ENCODE assay signal across 9 cellular contexts in genomic region chr6:52155791-52156576, GRCh38. TPM values are rescaled to one million over a fixed set of nuclear protein-coding genes. Genes with fewer than 3 reads are reported as not detected.
DNase-seq lines count a peak whose midpoint lies in the region; ATAC-seq, FAIRE-seq and TF ChIP-seq lines count a peak whose summit lies in the region.
"Had no signal": no experiment of that assay in that cellular context is flagged by ENCODE, and none has a peak within 500 bp of the region (broad histone marks: within the 10 kb centered on the region; RNA-seq: fewer than 3 reads in every experiment).

No MANE protein-coding gene starts in this region.

- peaks cover 0 to 7% of the 10 kb centered on the region in 2 experiments; a peak in 2 of 4 replicates for H3K9me3 ChIP-seq in H1 (ENCODE audit: insufficient read depth in 2 of 2, low read depth in 1 of 2, low read length in 1 of 2)
- no peaks in the 10 kb centered on the region for H3K9me3 ChIP-seq in GM23248 (ENCODE audit: low read depth)
- H3K9me3 ChIP-seq in thyroid gland, result no peaks in the 10 kb centered on the region

- 56% methylated on average over 7 of the region's 7 CpGs; no CpG with 5 or more reads in 1 of the 2 experiments for WGBS in H1 (ENCODE audit: extremely low coverage in 1 of 2, insufficient coverage in 1 of 2, insufficient read length in 1 of 2, insufficient replicate concordance in 2 of 2, low coverage in 1 of 2, low lambda C conversion rate in 2 of 2, missing lambda C conversion rate in 1 of 2), 2 experiments
- 47 to 51% methylated on average over 7 of the region's 7 CpGs for WGBS in GM23248 (ENCODE audit: low coverage in 1 of 2, low lambda C conversion rate in 2 of 2, missing lambda C conversion rate in 2 of 2), 2 experiments
- 47 to 55% methylated on average over 7 of the region's 7 CpGs for WGBS in thyroid gland, 2 donors

- POLR2A ChIA-PET in H1 (lab: Charles Lee; ENCODE audit: partially characterized antibody), result interaction anchor here (0.8 to 2.1 kb wide), 6 partner anchors 19 to 127 kb away, joined by 3 to 6 read pairs (median 4); no protein-coding TSS in a partner anchor

- peak; percentile 81 for DNase-seq in GM12864 (ENCODE audit: low read depth)
- peak; percentile 47 to 52 for DNase-seq in H1 (ENCODE audit: low read depth in 1 of 2, low spot score in 2 of 2)
- no peak for DNase-seq in GM23248
- DNase-seq in GOT3 (lab: John Stamatoyannopoulos, UW), result no peak
- no peak for DNase-seq in thyroid gland
- DNase-seq in activated CD8-positive, alpha-beta memory T cell treated with anti-CD3 and anti-CD28 coated beads for 24 hours, result no peak

- H3K9ac ChIP-seq in H1 (replicated peaks in 1 of 4; ENCODE audit: extremely low read depth in 1 of 4, low read depth in 3 of 4, low read length in 3 of 4) (no peak overlapping the region), GM23248 (no peak overlapping the region)

- H2BK5ac ChIP-seq in H1 (ENCODE audit: low read depth, low read length), result peak overlapping the region; percentile 72; the same call in 1 of the 2 replicates

- no peak overlapping the region for H3K4ac ChIP-seq in H1 (replicated peaks; ENCODE audit: insufficient read length, low read depth, low read length)

- H3K4me3 ChIP-seq in GM12864 (ENCODE audit: low read depth, low read length) (no peak overlapping the region), H1 (ENCODE audit: extremely low read depth in 1 of 4, insufficient read depth in 2 of 4, low read depth in 3 of 4, low read length in 4 of 4) (no peak overlapping the region; a peak in 1 of 8 replicates), GM23248 (no peak overlapping the region), thyroid gland (replicated peaks in 1 of 3) (no peak overlapping the region)
- H3K4me3 ChIP-seq: cardiac muscle cell had no signal

- intact Hi-C loops in thyroid gland (cut with DNase I), result no loop called here

- H3F3A ChIP-seq in GM23248 (ENCODE audit: insufficient read depth), result no peaks in the 10 kb centered on the region

- no peak for TF ChIP-seq CTCF in GM12864 (IDR thresholded peaks at IDR 0.05; ENCODE audit: low read depth, low read length, missing control alignments)
- TF ChIP-seq CTCF in H1 (IDR thresholded peaks at IDR 0.05; ENCODE audit: control extremely low read depth in 1 of 3, insufficient read depth in 1 of 3, low read depth in 1 of 3, low read length in 3 of 3), result no peak
- no peak for TF ChIP-seq CTCF in thyroid gland (IDR thresholded peaks at IDR 0.05)

- H3K18ac ChIP-seq in H1 (ENCODE audit: extremely low read depth, low read length), result peak overlapping the region; percentile 72

- no peak overlapping the region for H2BK15ac ChIP-seq in H1 (ENCODE audit: low read length)

- H2AK5ac ChIP-seq in H1 (ENCODE audit: low read depth, low read length), result no peak overlapping the region

- in situ Hi-C loops in GM23248 (cut with MboI), result no loop called here

- H3K23me2 ChIP-seq in H1 (ENCODE audit: low read depth, low read length), result no peaks in the 10 kb centered on the region; the same call in 1 of the 2 replicates

- peaks cover 3 to 19% (median 15%) of the 10 kb centered on the region in 4 experiments; a peak in 6 of 7 replicates for H3K4me1 ChIP-seq in H1 (replicated peaks in 1 of 4; ENCODE audit: control insufficient read depth in 3 of 4, insufficient read depth in 4 of 4, low read length in 3 of 4)
- 0 out of 2 replicates have a peak, but pooled peaks cover 6% of the 10 kb centered on the region for H3K4me1 ChIP-seq in GM23248 (ENCODE audit: insufficient read depth)
- H3K4me1 ChIP-seq in thyroid gland, result peaks cover 0 to 4% of the 10 kb centered on the region in 2 donors

- peak overlapping the region; percentile 88; the same call in 1 of the 2 replicates for H2BK12ac ChIP-seq in H1 (ENCODE audit: low read depth, low read length)

- no peaks in the 10 kb centered on the region for H3K9me2 ChIP-seq in GM23248 (ENCODE audit: insufficient read depth)

- H3K79me1 ChIP-seq in H1 (ENCODE audit: low read depth, low read length), result no peaks in the 10 kb centered on the region

- H4K91ac ChIP-seq in H1 (replicated peaks; ENCODE audit: insufficient read length, low read length), result no peak overlapping the region

- H2BK120ac ChIP-seq in H1 (replicated peaks; ENCODE audit: low read depth, low read length), result no peak overlapping the region

- no peak overlapping the region for H3K56ac ChIP-seq in H1 (replicated peaks; ENCODE audit: insufficient read length, low read depth, low read length)

- peak; percentile 63 for FAIRE-seq in H1 (lab: Jason Lieb, UNC)

- TF ChIP-seq RAD21 in H1 (IDR thresholded peaks at IDR 0.05 in 1 of 2, conservative IDR thresholded peaks at IDR 0.05 in 1 of 2; ENCODE audit: low read depth in 2 of 2, low read length in 2 of 2), result peak in 1 of 2 experiments; percentile 6; a peak in 1 of 4 replicates

- H3K14ac ChIP-seq in H1 (ENCODE audit: insufficient read length), result no peak overlapping the region

- no peaks in the 10 kb centered on the region; a peak in 1 of 8 replicates for H3K36me3 ChIP-seq in H1 (ENCODE audit: control insufficient read depth in 2 of 4, insufficient read depth in 4 of 4, low read length in 3 of 4)
- no peaks in the 10 kb centered on the region for H3K36me3 ChIP-seq in GM23248 (ENCODE audit: low read depth)
- H3K36me3 ChIP-seq in thyroid gland, result no peaks in the 10 kb centered on the region
- H3K36me3 ChIP-seq: cardiac muscle cell had no signal

- TF ChIP-seq POLR2A in H1 (IDR thresholded peaks at IDR 0.05; ENCODE audit: control extremely low read depth in 1 of 2, low read depth in 2 of 2, low read length in 2 of 2) (no peak), thyroid gland (IDR thresholded peaks at IDR 0.05) (no peak)

- no peak for TF ChIP-seq EP300 in H1 (IDR thresholded peaks at IDR 0.05; ENCODE audit: borderline replicate concordance in 1 of 2, low read depth in 2 of 2, low read length in 2 of 2)

- H2AFZ ChIP-seq in H1 (ENCODE audit: low read length), result no peak overlapping the region
- H2AFZ ChIP-seq in GM23248, result no peak overlapping the region

- H3K4me2 ChIP-seq in H1 (ENCODE audit: insufficient read depth in 1 of 2, low read depth in 2 of 2, low read length in 2 of 2), result peak overlapping the region; percentile 25 to 31; a peak in 3 of 4 replicates
- H3K4me2 ChIP-seq in GM23248 (ENCODE audit: unreplicated experiment), result no peak overlapping the region

- no peaks in the 10 kb centered on the region for H3K79me2 ChIP-seq in H1 (ENCODE audit: control insufficient read depth in 1 of 2, insufficient read depth in 2 of 2, low read length in 2 of 2)
- H3K79me2 ChIP-seq in GM23248 (ENCODE audit: insufficient read depth), result no peaks in the 10 kb centered on the region

- H3K27me3 ChIP-seq in H1 (replicated peaks in 1 of 4; ENCODE audit: control insufficient read depth in 3 of 4, extremely low read depth in 1 of 4, insufficient read depth in 3 of 4, low read length in 3 of 4) (no peaks in the 10 kb centered on the region; a peak in 1 of 7 replicates), GM23248 (replicated peaks; ENCODE audit: insufficient read depth) (no peaks in the 10 kb centered on the region), thyroid gland (no peaks in the 10 kb centered on the region)
- H3K27me3 ChIP-seq: cardiac muscle cell had no signal

- H4K20me1 ChIP-seq in H1 (replicated peaks in 1 of 2; ENCODE audit: control insufficient read depth in 1 of 2, insufficient read depth in 2 of 2, low read length in 2 of 2) (no peaks in the 10 kb centered on the region), GM23248 (ENCODE audit: insufficient read depth) (no peaks in the 10 kb centered on the region; the same call in 1 of the 2 replicates)

- ATAC-seq in GM21526 (IDR thresholded peaks at IDR 0.05; ENCODE audit: low FRiP score, unreplicated experiment) (peak; percentile 81), HG03571 (IDR thresholded peaks at IDR 0.05; ENCODE audit: unreplicated experiment) (peak; percentile 90)

- peak overlapping the region; percentile 29 for H2BK20ac ChIP-seq in H1 (ENCODE audit: low read length)

- no peak overlapping the region for H4K8ac ChIP-seq in H1 (ENCODE audit: extremely low read depth, insufficient read depth, low read length)

- CTCF ChIA-PET in H1 (lab: Charles Lee; ENCODE audit: partially characterized antibody), result interaction anchor here (0.8 to 2.5 kb wide), 8 partner anchors 17 to 299 kb away, joined by 3 to 10 read pairs (median 3); no protein-coding TSS in a partner anchor

- H3K23ac ChIP-seq in H1 (ENCODE audit: insufficient read length), result no peak overlapping the region

- no peak overlapping the region for H4K5ac ChIP-seq in H1 (ENCODE audit: insufficient read length, low read depth, low read length)

- H3K27ac ChIP-seq in H1 (ENCODE audit: low read depth, low read length) (no peak overlapping the region), GM23248 (no peak overlapping the region), thyroid gland (no peak overlapping the region)
- H3K27ac ChIP-seq: cardiac muscle cell had no signal

TF ChIP-seq in H1, 55 proteins besides CTCF, POLR2A, EP300 and RAD21:
- TF ChIP-seq ASH2L (IDR thresholded peaks at IDR 0.05; ENCODE audit: low read length) (peak; percentile 31), NANOG (IDR thresholded peaks at IDR 0.05; ENCODE audit: insufficient read depth, low read depth, low read length, poor library complexity, severe bottlenecking) (peak; percentile 40), CTBP2 (IDR thresholded peaks at IDR 0.05; ENCODE audit: borderline replicate concordance, insufficient read depth, insufficient read length, low read length) (peak; percentile 79)
- TF ChIP-seq, protein P1, sequence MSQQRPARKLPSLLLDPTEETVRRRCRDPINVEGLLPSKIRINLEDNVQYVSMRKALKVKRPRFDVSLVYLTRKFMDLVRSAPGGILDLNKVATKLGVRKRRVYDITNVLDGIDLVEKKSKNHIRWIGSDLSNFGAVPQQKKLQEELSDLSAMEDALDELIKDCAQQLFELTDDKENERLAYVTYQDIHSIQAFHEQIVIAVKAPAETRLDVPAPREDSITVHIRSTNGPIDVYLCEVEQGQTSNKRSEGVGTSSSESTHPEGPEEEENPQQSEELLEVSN (IDR thresholded peaks at IDR 0.05), result no peak
TF ChIP-seq in H1: peak in this region for 3.

RNA-seq across cellular contexts. Expression of gene IL17A, which starts 30.2 kb away (rescaled TPM):
- total RNA-seq in H1 (2021; fragmentation: NEBNext Ultra II Directional; extraction: Animal tissue kit (Norgen Biotek cat#: 25700)), result not detected in 2 replicates
- not detected in 2 replicates for polyA plus RNA-seq in H1 (2011; rRNA removed)
- polyA plus RNA-seq in H1 (2011; cell fraction: cytosol; rRNA removed), result not detected
- not detected for polyA plus RNA-seq in H1 (2011; cell fraction: nucleus; rRNA removed)
- not detected in 4 replicates for polyA plus RNA-seq in H1 (2012, experiment 1 of 2)
- polyA plus RNA-seq in H1 (2012, experiment 2 of 2), result not detected
- polyA plus RNA-seq in H1 (2013, experiment 1 of 2), result not detected
- polyA plus RNA-seq in H1 (2013, experiment 2 of 2), result not detected
- polyA minus RNA-seq in H1 (2011; rRNA and poly(A)+ RNA removed), result not detected in 2 replicates
- polyA minus RNA-seq in H1 (2011; cell fraction: cytosol; rRNA and poly(A)+ RNA removed), result not detected
- not detected for polyA minus RNA-seq in H1 (2011; cell fraction: nucleus; rRNA and poly(A)+ RNA removed)
- not detected in 2 replicates for total RNA-seq in GM23248 (2014; rRNA removed; shearing (Covaris generic))
- not detected in 2 replicates for polyA plus RNA-seq in GM23248 (2016; fragmentation: Nextera tagmentation; extraction: Ambion mirVana)
- not detected for total RNA-seq in thyroid gland
- total RNA-seq: cardiac muscle cell had no signal
- polyA plus RNA-seq: cardiac muscle cell had no signal

Comparison
In these comparisons a context has a peak if more than half of its experiments do, and no peak if none do; other contexts are left out.
1. DNase-seq: peak in GM12864 (single experiment) and H1 (2 of 2); none in GM23248 (single experiment), GOT3 (single experiment), thyroid gland (0 of 2) and activated CD8-positive, alpha-beta memory T cell treated with anti-CD3 and anti-CD28 coated beads for 24 hours (single experiment).